Comparison of ENCODE assay signal across 9 cellular contexts in genomic region chr6:158793432-158793831, GRCh38. TPM values are rescaled to one million over a fixed set of nuclear protein-coding genes. Genes with fewer than 3 reads are reported as not detected.
DNase-seq lines count a peak whose midpoint lies in the region; ATAC-seq, FAIRE-seq and TF ChIP-seq lines count a peak whose summit lies in the region.
"Had no signal": no experiment of that assay in that cellular context is flagged by ENCODE, and none has a peak within 500 bp of the region (broad histone marks: within the 10 kb centered on the region; RNA-seq: fewer than 3 reads in every experiment).

No MANE protein-coding gene starts in this region.

- peak overlapping the region; percentile 44 for H3K4me3 Mint-ChIP-seq in activated B cell treated with CpG ODN at 0.5 μM for 24 hours

- no peak overlapping the region for H3K4me2 ChIP-seq in neuronal stem cell (ENCODE audit: insufficient read depth, low read length, poor library complexity, severe bottlenecking)

- H4K91ac ChIP-seq in neuronal stem cell (ENCODE audit: low read depth, low read length, poor library complexity) = no peak overlapping the region

- H3K9me3 ChIP-seq in neuronal stem cell (replicated peaks in 1 of 2; ENCODE audit: control insufficient read depth in 2 of 2, insufficient read depth in 1 of 2, low read depth in 1 of 2, low read length in 2 of 2) = no peaks in the 10 kb centered on the region
- H3K9me3 ChIP-seq: neutrophil had no signal

- H3K27ac Mint-ChIP-seq in activated B cell treated with CpG ODN at 0.5 μM for 24 hours = peak overlapping the region; percentile 70

- no peak overlapping the region for H3K9ac ChIP-seq in neuronal stem cell (ENCODE audit: low read depth, low read length, poor library complexity)

- H4K8ac ChIP-seq in neuronal stem cell (ENCODE audit: low read depth, low read length) = no peak overlapping the region

- no peak overlapping the region for H3K23ac ChIP-seq in neuronal stem cell (ENCODE audit: low read depth, low read length, poor library complexity)

- no peak for DNase-seq in D721Med (ENCODE audit: insufficient read length, low spot score)
- DNase-seq in GM19239 (ENCODE audit: insufficient read length, low spot score) = no peak
- DNase-seq in activated B cell treated with CpG ODN at 0.5 μM for 24 hours = no peak
- DNase-seq in iPS-NIHi7 (ENCODE audit: extremely low spot score) = peak; percentile 47
- no peak for DNase-seq in neuronal stem cell (ENCODE audit: low spot score)

- no peak overlapping the region for H2AK5ac ChIP-seq in neuronal stem cell (ENCODE audit: low read depth, low read length)

- peaks cover 2 to 12% of the 10 kb centered on the region in 2 donors for H3K4me1 ChIP-seq in neuronal stem cell (ENCODE audit: control insufficient read depth in 2 of 2, insufficient read depth in 1 of 2, low read depth in 1 of 2, low read length in 2 of 2)

- peaks cover 95% of the 10 kb centered on the region for H3K4me1 Mint-ChIP-seq in activated B cell treated with CpG ODN at 0.5 μM for 24 hours

- H2AFZ ChIP-seq in neuronal stem cell (ENCODE audit: low read length) = no peak overlapping the region

- no peaks in the 10 kb centered on the region for H3K9me3 Mint-ChIP-seq in activated B cell treated with CpG ODN at 0.5 μM for 24 hours

- CTCF ChIA-PET in activated B cell treated with CpG ODN at 0.5 μM for 24 hours (lab: Charles Lee) = interaction anchor here (0.7 to 7.0 kb wide), 17 partner anchors 10 to 311 kb away, joined by 3 to 60 read pairs (median 4); no protein-coding TSS in a partner anchor

- H3K27me3 Mint-ChIP-seq in activated B cell treated with CpG ODN at 0.5 μM for 24 hours = no peaks in the 10 kb centered on the region

- H3K18ac ChIP-seq in neuronal stem cell (ENCODE audit: low read length) = no peak overlapping the region

- H3K79me1 ChIP-seq in neuronal stem cell (ENCODE audit: low read depth, low read length) = peaks cover 7% of the 10 kb centered on the region

- no peak overlapping the region for H3K14ac ChIP-seq in neuronal stem cell (ENCODE audit: low read length)

- no CpG with 5 or more reads among the region's 1 CpG for WGBS in neuronal stem cell (ENCODE audit: extremely low coverage in 2 of 2, insufficient read length in 2 of 2, insufficient replicate concordance in 1 of 2), 2 donors

- peaks cover 78% of the 10 kb centered on the region for H3K36me3 Mint-ChIP-seq in activated B cell treated with CpG ODN at 0.5 μM for 24 hours (ENCODE audit: low read depth)

- no peak overlapping the region for H2BK15ac ChIP-seq in neuronal stem cell (ENCODE audit: low read length)

- FAIRE-seq in D721Med (lab: Jason Lieb, UNC) = no peak
- peak; percentile 89 for FAIRE-seq in GM19239 (lab: Jason Lieb, UNC)

- peak; percentile 56 for ATAC-seq in HG03565 (IDR thresholded peaks at IDR 0.05; ENCODE audit: unreplicated experiment)
- peak; percentile 54 for ATAC-seq in activated B cell treated with CpG ODN at 0.5 μM for 24 hours (ENCODE audit: low read depth)
- no peak for ATAC-seq in GM21737 (IDR thresholded peaks at IDR 0.05; ENCODE audit: unreplicated experiment)
- ATAC-seq in HG03520 (IDR thresholded peaks at IDR 0.05; ENCODE audit: unreplicated experiment) = no peak

- H3K27me3 ChIP-seq in neuronal stem cell (ENCODE audit: control insufficient read depth in 3 of 3, insufficient read depth in 3 of 3, low read depth in 1 of 3, low read length in 3 of 3) = no peaks in the 10 kb centered on the region
- H3K27me3 ChIP-seq: neutrophil had no signal

- H2BK5ac ChIP-seq in neuronal stem cell (ENCODE audit: low read length) = no peak overlapping the region

- no peak overlapping the region for H2BK12ac ChIP-seq in neuronal stem cell (ENCODE audit: low read length)

- TF ChIP-seq CTCF in D721Med (IDR thresholded peaks at IDR 0.05; ENCODE audit: insufficient read depth, missing control alignments) = peak; percentile 33
- no peak for TF ChIP-seq CTCF in activated B cell treated with CpG ODN at 0.5 μM for 24 hours (IDR thresholded peaks at IDR 0.05)

- POLR2A ChIA-PET in activated B cell treated with CpG ODN at 0.5 μM for 24 hours (lab: Charles Lee) = interaction anchor here (0.6 to 11.8 kb wide), 9 partner anchors 17 to 179 kb away, joined by 3 to 139 read pairs (median 4); partner anchors contain the start of gene EZR

- peaks cover 2 to 10% of the 10 kb centered on the region in 2 donors for H3K36me3 ChIP-seq in neuronal stem cell (replicated peaks in 1 of 2; ENCODE audit: control insufficient read depth in 2 of 2, insufficient read depth in 2 of 2, low read length in 2 of 2)

- no peak overlapping the region for H3K4me3 ChIP-seq in neuronal stem cell (ENCODE audit: low read length in 2 of 2)

- no peak overlapping the region for H2BK120ac ChIP-seq in neuronal stem cell (ENCODE audit: low read depth, low read length)

- H3K4ac ChIP-seq in neuronal stem cell (ENCODE audit: low read length) = no peak overlapping the region

- intact Hi-C loops in activated B cell treated with CpG ODN at 0.5 μM for 24 hours (cut with micrococcal nuclease) = loop anchor here (1.0 to 10.0 kb wide), 5 partner anchors 24 to 579 kb away; no protein-coding TSS in a partner anchor

- H3K27ac ChIP-seq in neuronal stem cell (replicated peaks; ENCODE audit: low read length) = no peak overlapping the region
- H3K27ac ChIP-seq: neutrophil had no signal

RNA-seq across cellular contexts. Expression of gene EZR, which starts 25.7 kb away (rescaled TPM):
- 488 and 489 TPM in 2 replicates for total RNA-seq in activated B cell treated with CpG ODN at 0.5 μM for 24 hours
- polyA plus RNA-seq in neuronal stem cell (2013, experiment 1 of 2) = 32.4 TPM
- polyA plus RNA-seq in neuronal stem cell (2013, experiment 2 of 2) = 32.9 TPM

Comparison
In these comparisons a context has a peak if more than half of its experiments do, and no peak if none do; other contexts are left out.
1. ATAC-seq: peak in HG03565 (single experiment) and activated B cell treated with CpG ODN at 0.5 μM for 24 hours (single experiment); none in GM21737 (single experiment) and HG03520 (single experiment).